ENCODE assay signal across 17 cellular contexts in genomic region chr19:11596156-11596555, GRCh38. TPM values are rescaled to one million over a fixed set of nuclear protein-coding genes. Genes with fewer than 3 reads are reported as not detected.
DNase-seq lines count a peak whose midpoint lies in the region; ATAC-seq, FAIRE-seq and TF ChIP-seq lines count a peak whose summit lies in the region.
"Had no signal": no experiment of that assay in that cellular context is flagged by ENCODE, and none has a peak within 500 bp of the region (broad histone marks: within the 10 kb centered on the region; RNA-seq: fewer than 3 reads in every experiment).

No MANE protein-coding gene starts in this region.

- H4K5ac ChIP-seq in H1 (ENCODE audit: insufficient read length, low read depth, low read length), result no peak overlapping the region

- intact Hi-C loops in activated CD4-positive, alpha-beta T cell treated with anti-CD3 and anti-CD28 coated beads, Interleukin-2, amount 10 ng/mL, durations not matched to agents 24 days and 14 days (cut with micrococcal nuclease), result no loop called here

- H3K4ac ChIP-seq in H1 (replicated peaks; ENCODE audit: insufficient read length, low read depth, low read length), result no peak overlapping the region

- H3K79me2 ChIP-seq in H1 (ENCODE audit: control insufficient read depth in 1 of 2, insufficient read depth in 2 of 2, low read length in 2 of 2), result peaks cover 4 to 33% of the 10 kb centered on the region in 2 experiments; a peak in 3 of 4 replicates

- CTCF ChIA-PET in RWPE1 (lab: Yijun Ruan, JAX), result no interaction called here
- CTCF ChIA-PET in H1 (lab: Charles Lee; ENCODE audit: partially characterized antibody), result no interaction called here

- no peak overlapping the region for H3K23ac ChIP-seq in H1 (ENCODE audit: insufficient read length)

- no peaks in the 10 kb centered on the region for H4K20me1 ChIP-seq in H1 (replicated peaks in 1 of 2; ENCODE audit: control insufficient read depth in 1 of 2, insufficient read depth in 2 of 2, low read length in 2 of 2)

- H3K14ac ChIP-seq in H1 (ENCODE audit: insufficient read length), result no peak overlapping the region

- H3K9me3 ChIP-seq in H1 (ENCODE audit: insufficient read depth in 2 of 2, low read depth in 1 of 2, low read length in 1 of 2), result no peaks in the 10 kb centered on the region

- H3K27ac Mint-ChIP-seq in activated CD4-positive, alpha-beta T cell treated with anti-CD3 and anti-CD28 coated beads, Interleukin-2, amount 10 ng/mL, durations not matched to agents 24 days and 14 days, result peak overlapping the region; percentile 53
- H3K27ac Mint-ChIP-seq in stimulated activated effector memory CD8-positive, alpha-beta T cell treated with anti-CD3 and anti-CD28 coated beads, Interleukin-12 subunit alpha, Interleukin-12 subunit beta, amount 100 ng/mL, for 72 hours, result peak overlapping the region; percentile 92

- no peak overlapping the region for H3K18ac ChIP-seq in H1 (ENCODE audit: extremely low read depth, low read length)

- H2BK15ac ChIP-seq in H1 (ENCODE audit: low read length), result peak overlapping the region; percentile 6; the same call in 1 of the 2 replicates

- DNase-seq in activated CD4-positive, alpha-beta T cell treated with anti-CD3 and anti-CD28 coated beads, Interleukin-2, amount 10 ng/mL, durations not matched to agents 24 days and 14 days, result peak; percentile 53
- DNase-seq in activated CD4-positive, alpha-beta T cell treated with anti-CD3 and anti-CD28 coated beads for 48 hours, result no peak
- no peak for DNase-seq in RWPE1 (ENCODE audit: low spot score)
- no peak for DNase-seq in H1 (ENCODE audit: low read depth in 1 of 2, low spot score in 2 of 2)
- DNase-seq in stimulated activated effector memory CD8-positive, alpha-beta T cell treated with anti-CD3 and anti-CD28 coated beads, Interleukin-12 subunit alpha, Interleukin-12 subunit beta, amount 100 ng/mL, for 72 hours (ENCODE audit: low spot score in 2 of 2), result no peak
- DNase-seq in SKM-1 treated with dmso at 0.1 percent for 144 hours (lab: John Stamatoyannopoulos, UW; ENCODE audit: unreplicated experiment), result no peak
- no peak for DNase-seq in Ammon's horn (ENCODE audit: low spot score)
- DNase-seq: activated B cell treated with CpG ODN at 0.5 μM for 24 hours, left cardiac atrium, NCI-H1092, NCI-H2171 treated with DMSO at 0.1 percent for 48 hours, substantia nigra had no signal

- no peak for TF ChIP-seq POLR2A in H1 (IDR thresholded peaks at IDR 0.05; ENCODE audit: control extremely low read depth in 1 of 2, low read depth in 2 of 2, low read length in 2 of 2)

- H2BK120ac ChIP-seq in H1 (replicated peaks; ENCODE audit: low read depth, low read length), result no peak overlapping the region

- no peak overlapping the region for H2AFZ ChIP-seq in H1 (ENCODE audit: low read length)

- H3K27ac ChIP-seq in RWPE1 (peak overlapping the region; percentile 83; the same call in 1 of the 2 replicates), H1 (ENCODE audit: low read depth, low read length) (no peak overlapping the region)
- H3K27ac ChIP-seq: SK-N-MC had no signal

- H3K4me3 Mint-ChIP-seq in activated CD4-positive, alpha-beta T cell treated with anti-CD3 and anti-CD28 coated beads, Interleukin-2, amount 10 ng/mL, durations not matched to agents 24 days and 14 days, result no peak overlapping the region
- H3K4me3 Mint-ChIP-seq in stimulated activated effector memory CD8-positive, alpha-beta T cell treated with anti-CD3 and anti-CD28 coated beads, Interleukin-12 subunit alpha, Interleukin-12 subunit beta, amount 100 ng/mL, for 72 hours, result peak overlapping the region; percentile 82

- H3K4me1 Mint-ChIP-seq in activated CD4-positive, alpha-beta T cell treated with anti-CD3 and anti-CD28 coated beads, Interleukin-2, amount 10 ng/mL, durations not matched to agents 24 days and 14 days, result peaks cover 6% of the 10 kb centered on the region
- H3K4me1 Mint-ChIP-seq in stimulated activated effector memory CD8-positive, alpha-beta T cell treated with anti-CD3 and anti-CD28 coated beads, Interleukin-12 subunit alpha, Interleukin-12 subunit beta, amount 100 ng/mL, for 72 hours, result peaks cover 13% of the 10 kb centered on the region

- H3K27me3 Mint-ChIP-seq in activated CD4-positive, alpha-beta T cell treated with anti-CD3 and anti-CD28 coated beads, Interleukin-2, amount 10 ng/mL, durations not matched to agents 24 days and 14 days, result no peaks in the 10 kb centered on the region
- H3K27me3 Mint-ChIP-seq: activated B cell treated with CpG ODN at 0.5 μM for 24 hours had no signal

- H3K27me3 ChIP-seq in H1 (replicated peaks in 1 of 4; ENCODE audit: control insufficient read depth in 3 of 4, extremely low read depth in 1 of 4, insufficient read depth in 3 of 4, low read length in 3 of 4), result no peaks in the 10 kb centered on the region

- H3K79me1 ChIP-seq in H1 (ENCODE audit: low read depth, low read length), result no peaks in the 10 kb centered on the region; the same call in none of the 2 replicates

- H2BK20ac ChIP-seq in H1 (ENCODE audit: low read length), result no peak overlapping the region

- no peaks in the 10 kb centered on the region for H3K9me3 Mint-ChIP-seq in activated CD4-positive, alpha-beta T cell treated with anti-CD3 and anti-CD28 coated beads, Interleukin-2, amount 10 ng/mL, durations not matched to agents 24 days and 14 days
- H3K9me3 Mint-ChIP-seq in stimulated activated effector memory CD8-positive, alpha-beta T cell treated with anti-CD3 and anti-CD28 coated beads, Interleukin-12 subunit alpha, Interleukin-12 subunit beta, amount 100 ng/mL, for 72 hours, result no peaks in the 10 kb centered on the region
- H3K9me3 Mint-ChIP-seq: activated B cell treated with CpG ODN at 0.5 μM for 24 hours had no signal

- peak overlapping the region; percentile 2; the same call in 1 of the 2 replicates for H2BK12ac ChIP-seq in H1 (ENCODE audit: low read depth, low read length)

- TF ChIP-seq EP300 in H1 (IDR thresholded peaks at IDR 0.05; ENCODE audit: borderline replicate concordance in 1 of 2, low read depth in 2 of 2, low read length in 2 of 2), result no peak

- no peak overlapping the region for H4K91ac ChIP-seq in H1 (replicated peaks; ENCODE audit: insufficient read length, low read length)

- H3K36me3 Mint-ChIP-seq in activated CD4-positive, alpha-beta T cell treated with anti-CD3 and anti-CD28 coated beads, Interleukin-2, amount 10 ng/mL, durations not matched to agents 24 days and 14 days (ENCODE audit: low read depth), result peaks cover 12% of the 10 kb centered on the region
- H3K36me3 Mint-ChIP-seq in stimulated activated effector memory CD8-positive, alpha-beta T cell treated with anti-CD3 and anti-CD28 coated beads, Interleukin-12 subunit alpha, Interleukin-12 subunit beta, amount 100 ng/mL, for 72 hours, result peaks cover 7% of the 10 kb centered on the region

- no peak overlapping the region for H3K4me2 ChIP-seq in H1 (ENCODE audit: insufficient read depth in 1 of 2, low read depth in 2 of 2, low read length in 2 of 2)

- FAIRE-seq in H1 (lab: Jason Lieb, UNC), result no peak
- FAIRE-seq: A204.1, endometrium, HTR-8/SVneo had no signal

- ATAC-seq in stimulated activated effector memory CD8-positive, alpha-beta T cell treated with anti-CD3 and anti-CD28 coated beads, Interleukin-12 subunit alpha, Interleukin-12 subunit beta, amount 100 ng/mL, for 72 hours, result no peak
- ATAC-seq in GM19395 (IDR thresholded peaks at IDR 0.05; ENCODE audit: unreplicated experiment), result no peak
- ATAC-seq: left cardiac atrium had no signal

- peak overlapping the region; percentile 35; the same call in 1 of the 2 replicates for H4K8ac ChIP-seq in H1 (ENCODE audit: extremely low read depth, insufficient read depth, low read length)

- no peak overlapping the region for H3K4me3 ChIP-seq in H1 (ENCODE audit: extremely low read depth in 1 of 4, insufficient read depth in 2 of 4, low read depth in 3 of 4, low read length in 4 of 4)

- no peak overlapping the region for H2BK5ac ChIP-seq in H1 (ENCODE audit: low read depth, low read length)

- TF ChIP-seq CTCF in RWPE1 (conservative IDR thresholded peaks at IDR 0.05; ENCODE audit: low read depth) (no peak), H1 (IDR thresholded peaks at IDR 0.05; ENCODE audit: control extremely low read depth in 1 of 3, insufficient read depth in 1 of 3, low read depth in 1 of 3, low read length in 3 of 3) (no peak)

- POLR2A ChIA-PET in RWPE1 (lab: Yijun Ruan, JAX; ENCODE audit: low non-redundant PET), result no interaction called here
- POLR2A ChIA-PET in H1 (lab: Charles Lee; ENCODE audit: partially characterized antibody), result interaction anchor here (0.6 kb wide), 1 partner anchor 386 kb away, joined by 3 read pairs; no protein-coding TSS in a partner anchor

- TF ChIP-seq RAD21 in H1 (IDR thresholded peaks at IDR 0.05 in 1 of 2, conservative IDR thresholded peaks at IDR 0.05 in 1 of 2; ENCODE audit: low read depth in 2 of 2, low read length in 2 of 2), result no peak

- H3K56ac ChIP-seq in H1 (replicated peaks; ENCODE audit: insufficient read length, low read depth, low read length), result no peak overlapping the region

- H3K9ac ChIP-seq in H1 (replicated peaks in 1 of 4; ENCODE audit: extremely low read depth in 1 of 4, low read depth in 3 of 4, low read length in 3 of 4), result no peak overlapping the region

- no peaks in the 10 kb centered on the region; the same call in 1 of the 2 replicates for H3K23me2 ChIP-seq in H1 (ENCODE audit: low read depth, low read length)

- 0 out of 2 replicates have a peak overlapping the region, but pooled peaks have one; percentile 32 for H2AK5ac ChIP-seq in H1 (ENCODE audit: low read depth, low read length)

- WGBS in H1 (ENCODE audit: extremely low coverage in 1 of 2, insufficient coverage in 1 of 2, insufficient read length in 1 of 2, insufficient replicate concordance in 2 of 2, low coverage in 1 of 2, low lambda C conversion rate in 2 of 2, missing lambda C conversion rate in 1 of 2), 2 experiments, result 89% methylated on average over 10 of the region's 10 CpGs; no CpG with 5 or more reads in 1 of the 2 experiments

- no peaks in the 10 kb centered on the region; a peak in 1 of 7 replicates for H3K4me1 ChIP-seq in H1 (replicated peaks in 1 of 4; ENCODE audit: control insufficient read depth in 3 of 4, insufficient read depth in 4 of 4, low read length in 3 of 4)

- peaks cover 0 to 7% (median 0%) of the 10 kb centered on the region in 4 experiments; a peak in 2 of 8 replicates for H3K36me3 ChIP-seq in H1 (ENCODE audit: control insufficient read depth in 2 of 4, insufficient read depth in 4 of 4, low read length in 3 of 4)

RNA-seq across cellular contexts. Expression of gene ZNF627, which starts 1.1 kb away (rescaled TPM):
- 5.2 and 7.1 TPM in 2 replicates for total RNA-seq in activated CD4-positive, alpha-beta T cell treated with anti-CD3 and anti-CD28 coated beads, Interleukin-2, amount 10 ng/mL, durations not matched to agents 24 days and 14 days
- 13.7 and 15.8 TPM in 2 replicates for total RNA-seq in H1 (2021; fragmentation: NEBNext Ultra II Directional; extraction: Animal tissue kit (Norgen Biotek cat#: 25700))
- 5.4 and 7.2 TPM in 2 replicates for polyA plus RNA-seq in H1 (2011; rRNA removed)
- polyA plus RNA-seq in H1 (2011; cell fraction: cytosol; rRNA removed), result 7.5 TPM
- 3.6 TPM for polyA plus RNA-seq in H1 (2011; cell fraction: nucleus; rRNA removed)
- polyA plus RNA-seq in H1 (2012, experiment 1 of 2), result 7.7 to 10.1 TPM (median 8.7 TPM) in 4 replicates
- polyA plus RNA-seq in H1 (2012, experiment 2 of 2), result 0.71 TPM
- polyA plus RNA-seq in H1 (2013, experiment 1 of 2), result 6.8 TPM
- 7.1 TPM for polyA plus RNA-seq in H1 (2013, experiment 2 of 2)
- polyA minus RNA-seq in H1 (2011; rRNA and poly(A)+ RNA removed), result 17.5 and 26.4 TPM in 2 replicates
- 11.2 TPM for polyA minus RNA-seq in H1 (2011; cell fraction: cytosol; rRNA and poly(A)+ RNA removed)
- polyA minus RNA-seq in H1 (2011; cell fraction: nucleus; rRNA and poly(A)+ RNA removed), result 9.8 TPM

RNA-seq across cellular contexts. Expression of gene ACP5, which starts 18.7 kb away (rescaled TPM):
- 8.2 and 9.5 TPM in 2 replicates for total RNA-seq in activated CD4-positive, alpha-beta T cell treated with anti-CD3 and anti-CD28 coated beads, Interleukin-2, amount 10 ng/mL, durations not matched to agents 24 days and 14 days
- 8.3 and 9.0 TPM in 2 replicates for total RNA-seq in H1 (2021; fragmentation: NEBNext Ultra II Directional; extraction: Animal tissue kit (Norgen Biotek cat#: 25700))
- 14.3 and 16.5 TPM in 2 replicates for polyA plus RNA-seq in H1 (2011; rRNA removed)
- polyA plus RNA-seq in H1 (2011; cell fraction: cytosol; rRNA removed), result 16.1 TPM
- polyA plus RNA-seq in H1 (2011; cell fraction: nucleus; rRNA removed), result 18.6 TPM
- polyA plus RNA-seq in H1 (2012, experiment 1 of 2), result 8.1 to 14.0 TPM (median 11.7 TPM) in 4 replicates
- 13.3 TPM for polyA plus RNA-seq in H1 (2012, experiment 2 of 2)
- 17.4 TPM for polyA plus RNA-seq in H1 (2013, experiment 1 of 2)
- 16.5 TPM for polyA plus RNA-seq in H1 (2013, experiment 2 of 2)
- 9.4 and 11.3 TPM in 2 replicates for polyA minus RNA-seq in H1 (2011; rRNA and poly(A)+ RNA removed)
- 5.1 TPM for polyA minus RNA-seq in H1 (2011; cell fraction: cytosol; rRNA and poly(A)+ RNA removed)
- 3.4 TPM for polyA minus RNA-seq in H1 (2011; cell fraction: nucleus; rRNA and poly(A)+ RNA removed)

RNA-seq across cellular contexts. Expression of gene ELOF1, which starts 37.1 kb away (rescaled TPM):
- 71.9 and 74.2 TPM in 2 replicates for total RNA-seq in activated CD4-positive, alpha-beta T cell treated with anti-CD3 and anti-CD28 coated beads, Interleukin-2, amount 10 ng/mL, durations not matched to agents 24 days and 14 days
- 84.2 and 88.4 TPM in 2 replicates for total RNA-seq in H1 (2021; fragmentation: NEBNext Ultra II Directional; extraction: Animal tissue kit (Norgen Biotek cat#: 25700))
- polyA plus RNA-seq in H1 (2011; rRNA removed), result 101 and 160 TPM in 2 replicates
- 144 TPM for polyA plus RNA-seq in H1 (2011; cell fraction: cytosol; rRNA removed)
- 65.0 TPM for polyA plus RNA-seq in H1 (2011; cell fraction: nucleus; rRNA removed)
- 86.7 to 104 TPM (median 91.1 TPM) in 4 replicates for polyA plus RNA-seq in H1 (2012, experiment 1 of 2)
- polyA plus RNA-seq in H1 (2012, experiment 2 of 2), result 112 TPM
- 63.3 TPM for polyA plus RNA-seq in H1 (2013, experiment 1 of 2)
- 63.8 TPM for polyA plus RNA-seq in H1 (2013, experiment 2 of 2)
- 30.2 and 38.3 TPM in 2 replicates for polyA minus RNA-seq in H1 (2011; rRNA and poly(A)+ RNA removed)
- polyA minus RNA-seq in H1 (2011; cell fraction: cytosol; rRNA and poly(A)+ RNA removed), result 31.8 TPM
- polyA minus RNA-seq in H1 (2011; cell fraction: nucleus; rRNA and poly(A)+ RNA removed), result 35.5 TPM

RNA-seq across cellular contexts. Expression of gene CNN1, which starts 57.5 kb away (rescaled TPM):
- not detected in 2 replicates for total RNA-seq in activated CD4-positive, alpha-beta T cell treated with anti-CD3 and anti-CD28 coated beads, Interleukin-2, amount 10 ng/mL, durations not matched to agents 24 days and 14 days
- total RNA-seq in H1 (2021; fragmentation: NEBNext Ultra II Directional; extraction: Animal tissue kit (Norgen Biotek cat#: 25700)), result 29.8 and 32.4 TPM in 2 replicates
- 50.8 and 62.8 TPM in 2 replicates for polyA plus RNA-seq in H1 (2011; rRNA removed)
- 40.5 TPM for polyA plus RNA-seq in H1 (2011; cell fraction: cytosol; rRNA removed)
- 23.7 TPM for polyA plus RNA-seq in H1 (2011; cell fraction: nucleus; rRNA removed)
- polyA plus RNA-seq in H1 (2012, experiment 1 of 2), result 18.1 to 31.2 TPM (median 28.0 TPM) in 4 replicates
- 23.3 TPM for polyA plus RNA-seq in H1 (2012, experiment 2 of 2)
- 18.4 TPM for polyA plus RNA-seq in H1 (2013, experiment 1 of 2)
- 19.1 TPM for polyA plus RNA-seq in H1 (2013, experiment 2 of 2)
- polyA minus RNA-seq in H1 (2011; rRNA and poly(A)+ RNA removed), result 7.7 and 14.6 TPM in 2 replicates
- 18.9 TPM for polyA minus RNA-seq in H1 (2011; cell fraction: cytosol; rRNA and poly(A)+ RNA removed)
- 5.3 TPM for polyA minus RNA-seq in H1 (2011; cell fraction: nucleus; rRNA and poly(A)+ RNA removed)
- total RNA-seq: activated B cell treated with CpG ODN at 0.5 μM for 24 hours had no signal
